2 cellular contexts compared by ENCODE assay signal in genomic region chr13:31774186-31774585, GRCh38.
TF ChIP-seq lines count a peak whose summit lies in the region.

No MANE protein-coding gene starts in this region.

TF ChIP-seq in SK-N-SH, 30 proteins besides CTCF, POLR2A, EP300 and RAD21 (continued from another document):
- TF ChIP-seq TEAD4 (IDR thresholded peaks at IDR 0.05; ENCODE audit: borderline replicate concordance, insufficient read depth): no peak
- no peak for TF ChIP-seq REST (IDR thresholded peaks at IDR 0.05; ENCODE audit: low read depth, low read length)
- no peak for TF ChIP-seq ZBTB33 (IDR thresholded peaks at IDR 0.05; ENCODE audit: borderline replicate concordance, low read depth)

TF ChIP-seq in SK-N-SH treated with all-trans-retinoic acid at 6 μM for 48 hours, 23 proteins besides CTCF, POLR2A, EP300 and RAD21 (continued from another document):
- TF ChIP-seq CSRNP3 (CRISPR knock-in tag; IDR thresholded peaks at IDR 0.05) (no peak), TCF4 (CRISPR knock-in tag; IDR thresholded peaks at IDR 0.05; ENCODE audit: borderline replicate concordance) (no peak), BACH2 (CRISPR knock-in tag; IDR thresholded peaks at IDR 0.05; ENCODE audit: borderline replicate concordance) (no peak), ZNF565 (CRISPR knock-in tag; conservative IDR thresholded peaks at IDR 0.05; ENCODE audit: low read depth) (no peak), TOX (CRISPR knock-in tag; IDR thresholded peaks at IDR 0.05; ENCODE audit: borderline replicate concordance) (no peak), TSHZ2 (CRISPR knock-in tag; IDR thresholded peaks at IDR 0.05) (no peak), ZFP30 (CRISPR knock-in tag; IDR thresholded peaks at IDR 0.05) (no peak)
